ENCODE assay signal across 30 cellular contexts in genomic region chr12:23337213-23337612, GRCh38.
"Had no signal": no experiment of that assay in that cellular context is flagged by ENCODE, and none has a peak within 500 bp of the region (broad histone marks: within the 10 kb centered on the region; RNA-seq: fewer than 3 reads in every experiment).

No MANE protein-coding gene starts in this region.

- H3K9me3 ChIP-seq: ascending aorta, SJCRH30 had no signal

- H3K36me3 ChIP-seq: ascending aorta, cardiac muscle cell, SJCRH30, WERI-Rb-1 had no signal

- ATAC-seq: activated CD8-positive, alpha-beta memory T cell treated with anti-CD3 and anti-CD28 coated beads, Interleukin-2, amount 10 ng/mL, durations not matched to agents 7 days and 5 days; activated T-cell treated with anti-CD3 and anti-CD28 coated beads, Interleukin-2, amount 50 U/mL, for 72 hours; activated T-helper 17 cell treated with anti-CD3 and anti-CD28 coated beads, Interleukin-2, amount 50 U/mL, for 72 hours; Panc1 had no signal

- H3K27me3 ChIP-seq: ascending aorta, cardiac muscle cell, SJCRH30 had no signal

- H3K27ac ChIP-seq: ascending aorta, cardiac muscle cell, coronary artery, SJCRH30, SK-N-MC, WERI-Rb-1 had no signal

- H3K4me3 ChIP-seq: ascending aorta, cardiac muscle cell, coronary artery, SJCRH30, SK-N-MC had no signal

- DNase-seq: activated CD4-positive, alpha-beta memory T cell treated with anti-CD3 and anti-CD28 coated beads, Interleukin-2, amount 10 ng/mL, durations not matched to agents 7 days and 5 days; activated CD4-positive, alpha-beta T cell treated with anti-CD3 and anti-CD28 coated beads for 1 hour; activated CD4-positive, alpha-beta T cell treated with anti-CD3 and anti-CD28 coated beads for 48 hours; activated CD4-positive, CD25-positive, alpha-beta regulatory T cell; activated CD8-positive, alpha-beta memory T cell treated with anti-CD3 and anti-CD28 coated beads for 24 hours; activated CD8-positive, alpha-beta memory T cell treated with anti-CD3 and anti-CD28 coated beads, Interleukin-2, amount 10 ng/mL, durations not matched to agents 7 days and 5 days; activated CD8-positive, alpha-beta memory T cell treated with anti-CD3 and anti-CD28 coated beads, Interleukin-2, amount 50 U/mL, for 48 hours; activated gamma-delta T cell; activated naive CD4-positive, alpha-beta T cell treated with Interleukin-2 at 50 U/mL for 16 hours; activated naive CD8-positive, alpha-beta T cell treated with anti-CD3 and anti-CD28 coated beads, Interleukin-2, amount 10 ng/mL, durations not matched to agents 7 days and 5 days; activated T-cell treated with anti-CD3 and anti-CD28 coated beads, Interleukin-2, amount 50 U/mL, for 72 hours; amygdala; NCI-H1048; NCI-H1105 treated with DMSO at 0.1 percent for 48 hours; NCI-H1436; NCI-H1694; NCI-H1930; NCI-H2081 treated with DMSO at 0.1 percent for 48 hours; NCI-H345; NCI-H524 treated with DMSO at 0.1 percent for 48 hours; SHP77; SJCRH30; T1000; WERI-Rb-1 had no signal
